ENCODE assay signal across 8 cellular contexts in the genomic region with DNA sequence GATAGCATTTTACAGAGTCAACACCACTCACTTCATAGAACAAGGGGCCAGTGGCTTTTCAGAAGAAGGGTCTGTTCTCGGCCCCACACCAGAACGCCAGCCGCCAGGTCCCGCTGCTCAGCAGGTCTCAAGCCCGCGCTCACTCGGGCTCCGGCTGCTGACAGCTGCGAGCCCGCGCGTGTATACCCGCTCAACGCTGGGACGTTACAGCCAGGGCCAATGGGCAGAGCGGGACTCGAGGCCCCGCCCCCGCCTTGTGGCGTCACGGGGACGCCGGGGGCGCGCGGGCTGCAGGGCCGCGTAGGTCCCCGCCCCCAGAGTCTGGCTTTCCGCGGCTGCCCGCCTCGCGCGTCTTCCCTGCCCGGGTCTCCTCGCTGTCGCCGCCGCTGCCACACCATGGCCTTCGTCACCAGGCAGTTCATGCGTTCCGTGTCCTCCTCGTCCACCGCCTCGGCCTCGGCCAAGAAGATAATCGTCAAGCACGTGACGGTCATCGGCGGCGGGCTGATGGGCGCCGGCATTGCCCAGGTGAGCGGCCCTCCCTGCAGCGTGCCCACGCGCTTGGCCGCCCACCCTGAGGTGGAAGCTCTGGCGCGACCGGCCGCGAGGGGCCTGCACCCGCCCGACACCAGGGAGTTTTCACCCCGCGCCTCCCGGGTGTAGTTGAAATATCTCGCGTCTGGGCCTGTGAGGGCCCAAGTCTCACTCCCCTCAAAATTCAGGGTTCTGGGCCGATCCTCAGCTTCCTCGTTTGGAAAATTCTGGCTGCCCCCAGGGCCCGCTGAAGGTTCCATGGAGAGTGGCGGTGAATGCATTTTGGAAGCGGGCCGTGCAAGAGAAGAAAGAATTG. TPM values are rescaled to one million over a fixed set of nuclear protein-coding genes. Genes with fewer than 3 reads are reported as not detected.
DNase-seq lines count a peak whose midpoint lies in the region; ATAC-seq, FAIRE-seq and TF ChIP-seq lines count a peak whose summit lies in the region.

A gene (plus strand): TSS at position 353 of the 850 bp plus-strand sequence. CDS start 44 bp downstream, at position 397.

- peak within 1 kb of the TSS; percentile 83 to 98 (median 89) for H3K4me3 ChIP-seq in HepG2 (replicated peaks in 1 of 3; ENCODE audit: insufficient read depth in 1 of 3, low read depth in 2 of 3, low read length in 3 of 3)

- DNase-seq in NCI-H774 (lab: John Stamatoyannopoulos, UW) = peak; percentile 75
- DNase-seq in activated CD4-positive, alpha-beta T cell treated with anti-CD3 and anti-CD28 coated beads, Interleukin-2, amount 50 U/mL, for 4 hours = peak; percentile 88
- peak; percentile 80 for DNase-seq in HepG2 (ENCODE audit: low spot score)
- DNase-seq in stimulated activated CD4-positive, alpha-beta T cell treated with anti-CD3 and anti-CD28 coated beads, Interleukin-2, amount 100 ng/mL, for 48 hours = peak; percentile 90 to 92

- TF ChIP-seq EP300 in HepG2 (IDR thresholded peaks at IDR 0.05; ENCODE audit: low read depth in 2 of 2, low read length in 2 of 2) (no peak), HepG2 (CRISPR knock-in tag; IDR thresholded peaks at IDR 0.05; ENCODE audit: borderline replicate concordance) (no peak)

- peak; percentile 94 for ATAC-seq in GM19372 (IDR thresholded peaks at IDR 0.05; ENCODE audit: low read depth, unreplicated experiment)
- peak; percentile 99 for ATAC-seq in HG03521 (IDR thresholded peaks at IDR 0.05; ENCODE audit: unreplicated experiment)
- ATAC-seq in HepG2 = peak; percentile 96

- no peaks in the 10 kb centered on the region for H3K9me3 Mint-ChIP-seq in dendritic cell treated with granulocyte-macrophage colony-stimulating factor and Interleukin-4, amounts not matched to agents 40 ng/mL and 50 ng/mL, for 4 days

- intact Hi-C loops in dendritic cell treated with granulocyte-macrophage colony-stimulating factor and Interleukin-4, amounts not matched to agents 40 ng/mL and 50 ng/mL, for 4 days (cut with micrococcal nuclease) = loop anchor here (1.0 to 5.0 kb wide), 3 partner anchors 57 to 269 kb away; a partner anchor contains a TSS
- intact Hi-C loops in HepG2 (cut with micrococcal nuclease; ENCODE audit: unreplicated experiment) = loop anchor here (2.0 to 10.0 kb wide), 2 partner anchors 59 to 165 kb away; a partner anchor contains a TSS

- H3K27ac ChIP-seq in C4-2B (peak within 1 kb of the TSS; percentile 94), HepG2 (ENCODE audit: extremely low read length, insufficient read depth, low read length) (peak within 1 kb of the TSS; percentile 84)

- WGBS in HepG2 (ENCODE audit: low lambda C conversion rate) = 1% methylated on average over 24 of the region's 78 CpGs

- no peak for TF ChIP-seq CTCF in C4-2B (conservative IDR thresholded peaks at IDR 0.05)
- TF ChIP-seq CTCF in HepG2 (CRISPR knock-in tag; IDR thresholded peaks at IDR 0.05) = 0 out of 2 replicates have a peak, but pooled peaks have one; percentile 8

- H3K4me2 ChIP-seq in HepG2 (ENCODE audit: low read depth, low read length) = peak within 1 kb of the TSS; percentile 94

- no peak for FAIRE-seq in HepG2 (lab: Jason Lieb, UNC)

- H3K4me3 Mint-ChIP-seq in dendritic cell treated with granulocyte-macrophage colony-stimulating factor and Interleukin-4, amounts not matched to agents 40 ng/mL and 50 ng/mL, for 4 days = peak within 1 kb of the TSS; percentile 96

- H3K27ac Mint-ChIP-seq in dendritic cell treated with granulocyte-macrophage colony-stimulating factor and Interleukin-4, amounts not matched to agents 40 ng/mL and 50 ng/mL, for 4 days = peak within 1 kb of the TSS; percentile 94

- H3K27me3 ChIP-seq in HepG2 (ENCODE audit: control insufficient read depth in 1 of 2, insufficient read depth in 2 of 2, low read length in 2 of 2) = no peaks in the 10 kb centered on the region

- peak within 1 kb of the TSS; percentile 71 for H2AFZ ChIP-seq in HepG2 (ENCODE audit: low read length)

- peaks cover 54% of the 10 kb centered on the region for H3K4me1 ChIP-seq in HepG2 (ENCODE audit: insufficient read depth, low read length)

- TF ChIP-seq RAD21 in HepG2 (CRISPR knock-in tag; IDR thresholded peaks at IDR 0.05) = peak; percentile 43; the same call in 1 of the 2 replicates

- H3K9me3 ChIP-seq in HepG2 (ENCODE audit: low read length) = no peaks in the 10 kb centered on the region

- POLR2A ChIA-PET in HepG2 (lab: Yijun Ruan, JAX) = no interaction called here

- CTCF ChIA-PET in HepG2 (lab: Yijun Ruan, JAX; ENCODE audit: low intra/inter-chr PET ratio, low total read pairs) = no interaction called here

- TSS peak; percentile 46 for BruUV-seq in HepG2 (replicated peaks; lab: Mats Ljungman, UMichigan)

- H3K9ac ChIP-seq in HepG2 (ENCODE audit: insufficient read depth, low read depth, low read length) = peak within 1 kb of the TSS; percentile 86

- peak; percentile 83 to 84 for TF ChIP-seq POLR2A in HepG2 (IDR thresholded peaks at IDR 0.05; ENCODE audit: insufficient read depth in 1 of 2, low read depth in 2 of 2, low read length in 2 of 2)

- H3K36me3 ChIP-seq in HepG2 (replicated peaks in 1 of 2; ENCODE audit: control insufficient read depth in 1 of 2, insufficient read depth in 2 of 2, low read length in 2 of 2) = no peaks in the 10 kb centered on the region

- H3K79me2 ChIP-seq in HepG2 (ENCODE audit: insufficient read depth, low read length) = peaks cover 45% of the 10 kb centered on the region

- no peaks in the 10 kb centered on the region; the same call in 1 of the 2 replicates for H4K20me1 ChIP-seq in HepG2 (ENCODE audit: insufficient read depth, low read length)

- peaks cover 38% of the 10 kb centered on the region for H3K4me1 Mint-ChIP-seq in dendritic cell treated with granulocyte-macrophage colony-stimulating factor and Interleukin-4, amounts not matched to agents 40 ng/mL and 50 ng/mL, for 4 days (ENCODE audit: low read depth)

- in situ Hi-C loops in HepG2 (cut with HindIII; ENCODE audit: extremely low pct_ligation_motif_present, low pct_unique_long_range_greater_than_20kb) = no loop called here

- H3K27me3 Mint-ChIP-seq in dendritic cell treated with granulocyte-macrophage colony-stimulating factor and Interleukin-4, amounts not matched to agents 40 ng/mL and 50 ng/mL, for 4 days = no peaks in the 10 kb centered on the region

- peaks cover 8% of the 10 kb centered on the region for H3K36me3 Mint-ChIP-seq in dendritic cell treated with granulocyte-macrophage colony-stimulating factor and Interleukin-4, amounts not matched to agents 40 ng/mL and 50 ng/mL, for 4 days (ENCODE audit: low read depth)

TF ChIP-seq in HepG2, 621 proteins besides CTCF, POLR2A, EP300 and RAD21 (continues in another document):
- TF ChIP-seq, protein P1, sequence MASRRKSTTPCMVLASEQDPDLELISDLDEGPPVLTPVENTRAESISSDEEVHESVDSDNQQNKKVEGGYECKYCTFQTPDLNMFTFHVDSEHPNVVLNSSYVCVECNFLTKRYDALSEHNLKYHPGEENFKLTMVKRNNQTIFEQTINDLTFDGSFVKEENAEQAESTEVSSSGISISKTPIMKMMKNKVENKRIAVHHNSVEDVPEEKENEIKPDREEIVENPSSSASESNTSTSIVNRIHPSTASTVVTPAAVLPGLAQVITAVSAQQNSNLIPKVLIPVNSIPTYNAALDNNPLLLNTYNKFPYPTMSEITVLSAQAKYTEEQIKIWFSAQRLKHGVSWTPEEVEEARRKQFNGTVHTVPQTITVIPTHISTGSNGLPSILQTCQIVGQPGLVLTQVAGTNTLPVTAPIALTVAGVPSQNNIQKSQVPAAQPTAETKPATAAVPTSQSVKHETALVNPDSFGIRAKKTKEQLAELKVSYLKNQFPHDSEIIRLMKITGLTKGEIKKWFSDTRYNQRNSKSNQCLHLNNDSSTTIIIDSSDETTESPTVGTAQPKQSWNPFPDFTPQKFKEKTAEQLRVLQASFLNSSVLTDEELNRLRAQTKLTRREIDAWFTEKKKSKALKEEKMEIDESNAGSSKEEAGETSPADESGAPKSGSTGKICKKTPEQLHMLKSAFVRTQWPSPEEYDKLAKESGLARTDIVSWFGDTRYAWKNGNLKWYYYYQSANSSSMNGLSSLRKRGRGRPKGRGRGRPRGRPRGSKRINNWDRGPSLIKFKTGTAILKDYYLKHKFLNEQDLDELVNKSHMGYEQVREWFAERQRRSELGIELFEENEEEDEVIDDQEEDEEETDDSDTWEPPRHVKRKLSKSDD (CRISPR knock-in tag; IDR thresholded peaks at IDR 0.05; ENCODE audit: low read depth) = peak; percentile 67; the same call in 1 of the 2 replicates
- peak; percentile 82; the same call in 1 of the 2 replicates for TF ChIP-seq ZNF709 (CRISPR knock-in tag; IDR thresholded peaks at IDR 0.05)
- TF ChIP-seq SIX1 (CRISPR knock-in tag; IDR thresholded peaks at IDR 0.05; ENCODE audit: borderline replicate concordance) = no peak
- no peak for TF ChIP-seq RFXAP (CRISPR knock-in tag; IDR thresholded peaks at IDR 0.05; ENCODE audit: borderline replicate concordance)

RNA-seq across cellular contexts. Expression of the gene that starts here (rescaled TPM):
- total RNA-seq in HepG2 (2016; rRNA removed; fragmentation: Illumina TruSeq; extraction: Trizol) = 33.9 and 60.6 TPM in 2 replicates
- total RNA-seq in HepG2 (2016; cell fraction: cytosol; rRNA removed; fragmentation: Illumina TruSeq; extraction: Trizol; ENCODE audit: low read depth) = 13.5 and 15.3 TPM in 2 replicates
- 33.1 and 59.0 TPM in 2 replicates for total RNA-seq in HepG2 (2016; cell fraction: insoluble cytoplasmic fraction; rRNA removed; fragmentation: Illumina TruSeq; extraction: Trizol)
- 28.0 and 31.0 TPM in 2 replicates for total RNA-seq in HepG2 (2016; cell fraction: membrane; rRNA removed; fragmentation: Illumina TruSeq; extraction: Trizol)
- total RNA-seq in HepG2 (2016; cell fraction: nucleus; rRNA removed; fragmentation: Illumina TruSeq; extraction: Trizol) = 34.3 and 39.3 TPM in 2 replicates
- 22.8 and 29.6 TPM in 2 replicates for polyA plus RNA-seq in HepG2 (2011; rRNA removed)
- polyA plus RNA-seq in HepG2 (2011; cell fraction: cytosol; rRNA removed) = 26.0 and 26.1 TPM in 2 replicates
- 19.1 and 19.8 TPM in 2 replicates for polyA plus RNA-seq in HepG2 (2011; cell fraction: nucleus; rRNA removed)
- polyA plus RNA-seq in HepG2 (2012) = 25.8 and 41.0 TPM in 2 replicates
- polyA plus RNA-seq in HepG2 (2016; cell fraction: cytosol; fragmentation: Illumina TruSeq; extraction: Trizol; ENCODE audit: low read depth) = 27.4 and 28.1 TPM in 2 replicates
- 117 and 118 TPM in 2 replicates for polyA plus RNA-seq in HepG2 (2016; cell fraction: insoluble cytoplasmic fraction; fragmentation: Illumina TruSeq; extraction: Trizol; ENCODE audit: low read depth)
- polyA plus RNA-seq in HepG2 (2016; cell fraction: membrane; fragmentation: Illumina TruSeq; extraction: Trizol; ENCODE audit: low read depth) = 41.4 and 43.3 TPM in 2 replicates
- 77.4 and 77.9 TPM in 2 replicates for polyA plus RNA-seq in HepG2 (2016; cell fraction: nucleus; fragmentation: Illumina TruSeq; extraction: Trizol; ENCODE audit: insufficient read depth, low read depth)
- 28.2 and 43.6 TPM in 2 replicates for polyA minus RNA-seq in HepG2 (2011; rRNA and poly(A)+ RNA removed; ENCODE audit: low replicate concordance)
- 21.1 and 29.5 TPM in 2 replicates for polyA minus RNA-seq in HepG2 (2011; cell fraction: cytosol; rRNA and poly(A)+ RNA removed)
- 17.5 and 18.6 TPM in 2 replicates for polyA minus RNA-seq in HepG2 (2011; cell fraction: nucleus; rRNA and poly(A)+ RNA removed)

Comparison
In these comparisons a context has a peak if more than half of its experiments do, and no peak if none do; other contexts are left out.
1. Peak in every context shown above with its lines: DNase-seq, ATAC-seq, H3K4me3 ChIP-seq and H3K27ac ChIP-seq.